ENCODE assay signal across 13 cellular contexts in the genomic region with DNA sequence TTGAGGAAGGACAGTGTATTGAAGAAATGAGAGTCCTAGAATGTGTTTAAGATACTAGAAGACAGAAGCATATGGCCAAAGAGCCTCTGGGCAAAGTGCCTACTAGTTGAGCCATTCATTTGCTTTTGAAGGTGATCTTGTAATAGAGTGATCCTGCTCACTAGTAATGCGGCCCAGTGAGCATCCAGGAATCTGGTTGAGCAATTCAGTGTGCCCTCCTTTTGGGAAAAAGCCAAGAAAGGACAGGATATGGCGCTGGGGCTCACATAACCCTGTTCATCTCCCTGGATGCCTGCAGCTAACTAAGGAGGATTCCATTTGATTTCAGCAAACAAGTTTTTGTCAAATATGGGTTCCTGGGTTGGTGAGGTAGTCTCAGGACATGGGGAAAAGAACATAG. TPM values are rescaled to one million over a fixed set of nuclear protein-coding genes. Genes with fewer than 3 reads are reported as not detected.
DNase-seq lines count a peak whose midpoint lies in the region; ATAC-seq and TF ChIP-seq lines count a peak whose summit lies in the region.
"Had no signal": no experiment of that assay in that cellular context is flagged by ENCODE, and none has a peak within 500 bp of the region (broad histone marks: within the 10 kb centered on the region; RNA-seq: fewer than 3 reads in every experiment).

No MANE protein-coding gene starts in this region.

- H3K36me3 Mint-ChIP-seq in T-helper 1 cell treated with Interleukin-12 subunit alpha and Interleukin-12 subunit beta and Interleukin-4 antibody, amounts not matched to agents 30 μg/mL and 1 μg/mL, for 36 hours (ENCODE audit: low read depth), result peaks cover 85% of the 10 kb centered on the region
- peaks cover 5% of the 10 kb centered on the region for H3K36me3 Mint-ChIP-seq in Calu3 (ENCODE audit: insufficient read depth, unreplicated experiment)
- no peaks in the 10 kb centered on the region; the same call in 2 of the 3 replicates for H3K36me3 Mint-ChIP-seq in GM23338 (ENCODE audit: low read depth)
- H3K36me3 Mint-ChIP-seq: activated naive CD8-positive, alpha-beta T cell had no signal

- no peaks in the 10 kb centered on the region for H3K9me3 Mint-ChIP-seq in T-helper 1 cell treated with Interleukin-12 subunit alpha and Interleukin-12 subunit beta and Interleukin-4 antibody, amounts not matched to agents 30 μg/mL and 1 μg/mL, for 36 hours
- no peaks in the 10 kb centered on the region for H3K9me3 Mint-ChIP-seq in Calu3 (ENCODE audit: low read depth, unreplicated experiment)
- no peaks in the 10 kb centered on the region for H3K9me3 Mint-ChIP-seq in GM23338
- H3K9me3 Mint-ChIP-seq: natural killer cell treated with Interleukin-12 subunit alpha and Interleukin-12 subunit beta and Interleukin-15 and Interleukin-18, amount 100 ng/mL, for 72 hours had no signal

- no peaks in the 10 kb centered on the region for H3K9me3 ChIP-seq in SJSA1 (replicated peaks)
- no peaks in the 10 kb centered on the region for H3K9me3 ChIP-seq in smooth muscle cell (replicated peaks; ENCODE audit: low read depth)
- H3K9me3 ChIP-seq: vagina had no signal

- peaks cover 48% of the 10 kb centered on the region for H3K79me2 ChIP-seq in smooth muscle cell (ENCODE audit: low read depth)
- H3K79me2 ChIP-seq in GM23338 (replicated peaks; ENCODE audit: insufficient read depth), result no peaks in the 10 kb centered on the region; the same call in 1 of the 2 replicates

- DNase-seq in T-helper 1 cell (no peak), SJSA1 (ENCODE audit: low read depth in 1 of 2, low spot score in 2 of 2) (no peak), fibroblast of peridontal ligament (ENCODE audit: extremely low read depth) (peak; percentile 61), smooth muscle cell (lab: John Stamatoyannopoulos, UW; ENCODE audit: unreplicated experiment) (no peak), CD1c-positive myeloid dendritic cell (ENCODE audit: extremely low spot score) (no peak), Calu3 (no peak), GM23338 (ENCODE audit: low spot score) (no peak)
- DNase-seq: glutamatergic neuron, NCI-H748 treated with DMSO at 0.1 percent for 48 hours had no signal

- no peaks in the 10 kb centered on the region for H3K9me2 ChIP-seq in GM23338 (ENCODE audit: insufficient read depth)

- WGBS in smooth muscle cell (ENCODE audit: low lambda C conversion rate), result 39% methylated on average over 2 of the region's 2 CpGs

- H4K20me1 ChIP-seq in smooth muscle cell (ENCODE audit: low read depth), result peaks cover 79% of the 10 kb centered on the region
- H4K20me1 ChIP-seq in GM23338 (replicated peaks; ENCODE audit: insufficient read depth), result no peaks in the 10 kb centered on the region

- H3K27me3 Mint-ChIP-seq in T-helper 1 cell treated with Interleukin-12 subunit alpha and Interleukin-12 subunit beta and Interleukin-4 antibody, amounts not matched to agents 30 μg/mL and 1 μg/mL, for 36 hours (ENCODE audit: low read depth), result no peaks in the 10 kb centered on the region
- H3K27me3 Mint-ChIP-seq in Calu3 (ENCODE audit: unreplicated experiment) (no peaks in the 10 kb centered on the region), GM23338 (ENCODE audit: insufficient read depth, low read depth, poor library complexity) (peaks cover 7% of the 10 kb centered on the region)
- H3K27me3 Mint-ChIP-seq: activated naive CD8-positive, alpha-beta T cell; natural killer cell treated with Interleukin-12 subunit alpha and Interleukin-12 subunit beta and Interleukin-15 and Interleukin-18, amount 100 ng/mL, for 72 hours had no signal

- peaks cover 91% of the 10 kb centered on the region for H3K4me1 Mint-ChIP-seq in T-helper 1 cell treated with Interleukin-12 subunit alpha and Interleukin-12 subunit beta and Interleukin-4 antibody, amounts not matched to agents 30 μg/mL and 1 μg/mL, for 36 hours (ENCODE audit: low read depth)
- H3K4me1 Mint-ChIP-seq in Calu3 (ENCODE audit: low read depth, unreplicated experiment), result peaks cover 20% of the 10 kb centered on the region
- H3K4me1 Mint-ChIP-seq in GM23338, result peaks cover 32% of the 10 kb centered on the region

- CTCF ChIA-PET in Calu3 (lab: Charles Lee), result no interaction called here

- ATAC-seq in GM23338, result no peak
- ATAC-seq: natural killer cell treated with Interleukin-12 subunit alpha and Interleukin-12 subunit beta and Interleukin-15 and Interleukin-18, amount 100 ng/mL, for 72 hours had no signal

- intact Hi-C loops in Calu3 (cut with micrococcal nuclease; ENCODE audit: unreplicated experiment), result no loop called here

- H3K27ac Mint-ChIP-seq in T-helper 1 cell treated with Interleukin-12 subunit alpha and Interleukin-12 subunit beta and Interleukin-4 antibody, amounts not matched to agents 30 μg/mL and 1 μg/mL, for 36 hours, result peak overlapping the region; percentile 57
- no peak overlapping the region for H3K27ac Mint-ChIP-seq in Calu3 (ENCODE audit: unreplicated experiment)
- H3K27ac Mint-ChIP-seq in GM23338, result no peak overlapping the region
- H3K27ac Mint-ChIP-seq: activated naive CD8-positive, alpha-beta T cell; natural killer cell treated with Interleukin-12 subunit alpha and Interleukin-12 subunit beta and Interleukin-15 and Interleukin-18, amount 100 ng/mL, for 72 hours had no signal

- peak overlapping the region; percentile 75 for H3K4me2 ChIP-seq in smooth muscle cell
- H3K4me2 ChIP-seq in GM23338, result no peak overlapping the region

- BruUV-seq in Calu3 (replicated peaks; lab: Mats Ljungman, UMichigan), result no TSS peak

- H3K4me3 ChIP-seq in SJSA1 (no peak overlapping the region), smooth muscle cell (no peak overlapping the region), GM23338 (no peak overlapping the region)
- H3K4me3 ChIP-seq: vagina had no signal

- peaks cover 73% of the 10 kb centered on the region for H3K36me3 ChIP-seq in SJSA1
- H3K36me3 ChIP-seq in smooth muscle cell (ENCODE audit: low read depth), result no peaks in the 10 kb centered on the region
- no peaks in the 10 kb centered on the region for H3K36me3 ChIP-seq in GM23338 (ENCODE audit: insufficient read depth)
- H3K36me3 ChIP-seq: vagina had no signal

- no peak overlapping the region for H3K4me3 Mint-ChIP-seq in T-helper 1 cell treated with Interleukin-12 subunit alpha and Interleukin-12 subunit beta and Interleukin-4 antibody, amounts not matched to agents 30 μg/mL and 1 μg/mL, for 36 hours
- H3K4me3 Mint-ChIP-seq in Calu3 (ENCODE audit: low read depth, unreplicated experiment) (no peak overlapping the region), GM23338 (no peak overlapping the region)
- H3K4me3 Mint-ChIP-seq: activated naive CD8-positive, alpha-beta T cell; natural killer cell treated with Interleukin-12 subunit alpha and Interleukin-12 subunit beta and Interleukin-15 and Interleukin-18, amount 100 ng/mL, for 72 hours had no signal

- TF ChIP-seq CTCF in smooth muscle cell (IDR thresholded peaks at IDR 0.05; ENCODE audit: borderline replicate concordance, insufficient read depth, poor library complexity, severe bottlenecking), result no peak
- TF ChIP-seq CTCF in Calu3 (IDR thresholded peaks at IDR 0.05; ENCODE audit: unreplicated experiment), result no peak
- no peak for TF ChIP-seq CTCF in GM23338 (conservative IDR thresholded peaks at IDR 0.05; ENCODE audit: low read depth in 2 of 2)

- H3K4me1 ChIP-seq in SJSA1 (replicated peaks) (peaks cover 80% of the 10 kb centered on the region), smooth muscle cell (ENCODE audit: low read depth) (peaks cover 33% of the 10 kb centered on the region), GM23338 (ENCODE audit: insufficient read depth) (peaks cover 13% of the 10 kb centered on the region)

- H3F3A ChIP-seq in smooth muscle cell (ENCODE audit: low read depth) (peaks cover 36% of the 10 kb centered on the region), GM23338 (replicated peaks; ENCODE audit: low read depth) (no peaks in the 10 kb centered on the region)

- H3K27ac ChIP-seq in SJSA1, result peak overlapping the region; percentile 47
- H3K27ac ChIP-seq in smooth muscle cell (ENCODE audit: low read depth), result peak overlapping the region; percentile 91
- H3K27ac ChIP-seq in GM23338 (ENCODE audit: low read depth), result no peak overlapping the region
- H3K27ac ChIP-seq: vagina had no signal

- H2AFZ ChIP-seq in smooth muscle cell (ENCODE audit: low read depth), result no peak overlapping the region
- H2AFZ ChIP-seq in GM23338, result no peak overlapping the region

- no peaks in the 10 kb centered on the region for H3K27me3 ChIP-seq in SJSA1 (replicated peaks)
- no peaks in the 10 kb centered on the region for H3K27me3 ChIP-seq in smooth muscle cell (ENCODE audit: low read depth)
- no peaks in the 10 kb centered on the region for H3K27me3 ChIP-seq in GM23338 (ENCODE audit: insufficient read depth)
- H3K27me3 ChIP-seq: vagina had no signal

- H3K9ac ChIP-seq in smooth muscle cell (ENCODE audit: low read depth), result peak overlapping the region; percentile 56

TF ChIP-seq in GM23338, 12 proteins besides CTCF, POLR2A, EP300 and RAD21:
- TF ChIP-seq POLR2AphosphoS5 (IDR thresholded peaks at IDR 0.05; ENCODE audit: low read depth), result no peak
- no peak for TF ChIP-seq STAT1 (IDR thresholded peaks at IDR 0.05; ENCODE audit: unreplicated experiment)
- TF ChIP-seq CREB1 (CRISPR knock-in tag; IDR thresholded peaks at IDR 0.05; ENCODE audit: low read depth), result no peak
- TF ChIP-seq, protein P1, sequence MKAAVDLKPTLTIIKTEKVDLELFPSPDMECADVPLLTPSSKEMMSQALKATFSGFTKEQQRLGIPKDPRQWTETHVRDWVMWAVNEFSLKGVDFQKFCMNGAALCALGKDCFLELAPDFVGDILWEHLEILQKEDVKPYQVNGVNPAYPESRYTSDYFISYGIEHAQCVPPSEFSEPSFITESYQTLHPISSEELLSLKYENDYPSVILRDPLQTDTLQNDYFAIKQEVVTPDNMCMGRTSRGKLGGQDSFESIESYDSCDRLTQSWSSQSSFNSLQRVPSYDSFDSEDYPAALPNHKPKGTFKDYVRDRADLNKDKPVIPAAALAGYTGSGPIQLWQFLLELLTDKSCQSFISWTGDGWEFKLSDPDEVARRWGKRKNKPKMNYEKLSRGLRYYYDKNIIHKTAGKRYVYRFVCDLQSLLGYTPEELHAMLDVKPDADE (IDR thresholded peaks at IDR 0.05), result no peak
TF ChIP-seq in GM23338: peak in this region for 0.

RNA-seq across cellular contexts. Expression of a gene that starts 16.3 kb away (rescaled TPM):
- 30.0 and 48.7 TPM in 2 replicates for total RNA-seq in SJSA1 (2014; rRNA removed; shearing (Covaris generic))
- 112 and 117 TPM in 2 replicates for total RNA-seq in smooth muscle cell
- polyA plus RNA-seq in smooth muscle cell, result 62.2 and 62.6 TPM in 2 replicates
- 5.2 and 16.2 TPM in 2 replicates for total RNA-seq in Calu3 (2022)
- 13.2 and 13.3 TPM in 2 replicates for total RNA-seq in GM23338 (2014; rRNA removed; shearing (Covaris generic))
- 9.1 and 10.0 TPM in 2 replicates for polyA plus RNA-seq in GM23338 (2016; fragmentation: Nextera tagmentation; extraction: Ambion mirVana)
